15 cellular contexts compared by ENCODE assay signal in the genomic region with DNA sequence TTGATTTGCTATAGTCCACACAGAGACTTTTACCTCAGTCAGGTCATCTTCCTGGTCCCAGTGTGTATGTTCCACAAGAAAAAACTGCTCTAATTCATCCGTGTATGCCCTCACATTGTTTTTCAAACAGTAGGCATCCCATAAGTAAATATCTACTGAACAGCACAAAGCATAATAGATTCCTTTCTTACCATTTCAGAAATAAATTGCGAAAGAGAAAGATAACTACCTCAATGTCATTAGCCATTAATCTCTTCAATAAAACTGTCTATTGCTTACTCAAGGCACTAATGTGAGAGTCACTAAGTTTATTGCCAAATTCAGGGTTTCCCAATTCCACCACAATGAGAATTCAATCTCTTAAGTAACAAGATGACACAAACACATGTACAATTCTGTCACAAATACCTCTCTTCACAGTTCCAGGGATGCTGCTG. TPM values are rescaled to one million over a fixed set of nuclear protein-coding genes. Genes with fewer than 3 reads are reported as not detected.
A peak's percentile ranks its signal among the peaks of the same experiment; 100 is the strongest.
DNase-seq lines count a peak whose midpoint lies in the region; ATAC-seq, FAIRE-seq and TF ChIP-seq lines count a peak whose summit lies in the region.
"Had no signal": no experiment of that assay in that cellular context is flagged by ENCODE, and none has a peak within 500 bp of the region (broad histone marks: within the 10 kb centered on the region; RNA-seq: fewer than 3 reads in every experiment).

No MANE protein-coding gene starts in this region.

- DNase-seq in ELR (ENCODE audit: low read depth) (peak; percentile 18), NCI-H69 (lab: John Stamatoyannopoulos, UW) (peak; percentile 20), epithelial cell of proximal tubule (ENCODE audit: low read depth) (peak; percentile 60), pancreas (no peak), tibial artery (no peak)
- DNase-seq in effector memory CD8-positive, alpha-beta T cell: no peak
- no peak for DNase-seq in activated CD4-positive, alpha-beta T cell treated with anti-CD3 and anti-CD28 coated beads, Interleukin-2, amount 50 U/mL, for 48 hours
- DNase-seq: aorta; NCI-H2029 treated with DMSO at 0.1 percent for 48 hours; Right ventricle myocardium superior; stimulated activated naive B cell treated with anti-CD40 and anti-IgM and Interleukin-4, amounts not matched to agents 10 μg/mL and 1 μg/mL and 100 μg/mL, for 72 hours had no signal

- no peaks in the 10 kb centered on the region for H3K27me3 Mint-ChIP-seq in effector memory CD8-positive, alpha-beta T cell
- H3K27me3 Mint-ChIP-seq: stimulated activated naive B cell treated with anti-CD40 and anti-IgM and Interleukin-4, amounts not matched to agents 10 μg/mL and 1 μg/mL and 100 μg/mL, for 72 hours had no signal

- 29 to 36% methylated on average over 2 of the region's 2 CpGs for WGBS in pancreas, 2 donors

- no peak for FAIRE-seq in pancreas (lab: Jason Lieb, UNC)
- FAIRE-seq: G401.6 had no signal

- H3K36me3 ChIP-seq in pancreas (no peaks in the 10 kb centered on the region), tibial artery (peaks cover 10 to 46% (median 12%) of the 10 kb centered on the region in 3 donors)

- peak in 3 of 4 donors; percentile 34 to 52 (median 45) for ATAC-seq in pancreas
- no peak for ATAC-seq in effector memory CD8-positive, alpha-beta T cell (replicated peaks)
- ATAC-seq in activated CD4-positive, CD25-positive, alpha-beta regulatory T cell treated with anti-CD3 and anti-CD28 coated beads, Interleukin-2, amount 50 U/mL, for 24 hours: no peak
- ATAC-seq: HCT116; stimulated activated naive B cell treated with anti-CD40 and anti-IgM and Interleukin-4, amounts not matched to agents 10 μg/mL and 1 μg/mL and 100 μg/mL, for 72 hours had no signal

- H3K9me3 Mint-ChIP-seq in effector memory CD8-positive, alpha-beta T cell: no peaks in the 10 kb centered on the region
- H3K9me3 Mint-ChIP-seq: stimulated activated naive B cell treated with anti-CD40 and anti-IgM and Interleukin-4, amounts not matched to agents 10 μg/mL and 1 μg/mL and 100 μg/mL, for 72 hours had no signal

- H3K4me3 ChIP-seq in epithelial cell of proximal tubule (ENCODE audit: low read depth, low read length) (no peak overlapping the region), pancreas (no peak overlapping the region), tibial artery (no peak overlapping the region)
- H3K4me3 ChIP-seq: esophagus muscularis mucosa had no signal

- peaks cover 6 to 12% (median 9%) of the 10 kb centered on the region in 3 donors for H3K4me1 ChIP-seq in pancreas
- H3K4me1 ChIP-seq in tibial artery: peaks cover 0 to 11% (median 5%) of the 10 kb centered on the region in 4 donors

- TF ChIP-seq CTCF in epithelial cell of proximal tubule (conservative IDR thresholded peaks at IDR 0.05; ENCODE audit: low read depth, low read length): no peak
- TF ChIP-seq CTCF in pancreas (IDR thresholded peaks at IDR 0.05): no peak
- no peak for TF ChIP-seq CTCF in tibial artery (IDR thresholded peaks at IDR 0.05)

- peaks cover 52% of the 10 kb centered on the region for H3K36me3 Mint-ChIP-seq in effector memory CD8-positive, alpha-beta T cell (ENCODE audit: insufficient read depth)

- H3K27ac Mint-ChIP-seq in effector memory CD8-positive, alpha-beta T cell: peak overlapping the region in 1 of 2 donors; percentile 35
- H3K27ac Mint-ChIP-seq: stimulated activated naive B cell treated with anti-CD40 and anti-IgM and Interleukin-4, amounts not matched to agents 10 μg/mL and 1 μg/mL and 100 μg/mL, for 72 hours had no signal

- H3K27me3 ChIP-seq in pancreas (no peaks in the 10 kb centered on the region), tibial artery (no peaks in the 10 kb centered on the region)
- H3K27me3 ChIP-seq: esophagus muscularis mucosa had no signal

- peaks cover 33 to 50% of the 10 kb centered on the region in 2 donors for H3K4me1 Mint-ChIP-seq in effector memory CD8-positive, alpha-beta T cell (ENCODE audit: low read depth in 2 of 2)

- H3K27ac ChIP-seq in pancreas (peak overlapping the region in 1 of 4 donors; percentile 9), tibial artery (no peak overlapping the region)
- H3K27ac ChIP-seq: esophagus muscularis mucosa had no signal

- intact Hi-C loops in pancreas (cut with DNase I): no loop called here
- intact Hi-C loops in tibial artery (cut with DNase I; ENCODE audit: low total_unique reads): no loop called here

- H3K4me3 Mint-ChIP-seq in effector memory CD8-positive, alpha-beta T cell: no peak overlapping the region
- H3K4me3 Mint-ChIP-seq: stimulated activated naive B cell treated with anti-CD40 and anti-IgM and Interleukin-4, amounts not matched to agents 10 μg/mL and 1 μg/mL and 100 μg/mL, for 72 hours had no signal

- no peaks in the 10 kb centered on the region for H3K9me3 ChIP-seq in pancreas
- H3K9me3 ChIP-seq in tibial artery: no peaks in the 10 kb centered on the region
- H3K9me3 ChIP-seq: esophagus muscularis mucosa had no signal

RNA-seq across cellular contexts. Expression of gene FBXW2, which starts 9.6 kb away (rescaled TPM):
- 24.0 and 28.1 TPM in 2 replicates for total RNA-seq in epithelial cell of proximal tubule
- total RNA-seq in pancreas: 10 to 100 TPM; 19.7 to 35.5 (median 22.8) TPM
- 1 to 10 TPM; 6.4 to 10.0 TPM for polyA plus RNA-seq in pancreas

RNA-seq across cellular contexts. Expression of gene PSMD5, which starts 59.1 kb away (rescaled TPM):
- 31.4 and 42.1 TPM in 2 replicates for total RNA-seq in epithelial cell of proximal tubule
- 10 to 100 TPM; 18.3 to 33.0 (median 23.6) TPM for total RNA-seq in pancreas
- polyA plus RNA-seq in pancreas: 10 to 100 TPM in 1 of 2 donors, 1 to 10 TPM in 1; 5.8 to 12.2 TPM

Comparison
In these comparisons a context has a peak if more than half of its experiments do, and no peak if none do; other contexts are left out.
1. DNase-seq: peak in ELR (single experiment), NCI-H69 (single experiment) and epithelial cell of proximal tubule (single experiment); none in pancreas (0 of 6), tibial artery (0 of 2), effector memory CD8-positive, alpha-beta T cell (0 of 3) and activated CD4-positive, alpha-beta T cell treated with anti-CD3 and anti-CD28 coated beads, Interleukin-2, amount 50 U/mL, for 48 hours (0 of 2).
2. ATAC-seq: peak in pancreas (3 of 4); none in effector memory CD8-positive, alpha-beta T cell (single experiment) and activated CD4-positive, CD25-positive, alpha-beta regulatory T cell treated with anti-CD3 and anti-CD28 coated beads, Interleukin-2, amount 50 U/mL, for 24 hours (0 of 2).